In the genomic region with DNA sequence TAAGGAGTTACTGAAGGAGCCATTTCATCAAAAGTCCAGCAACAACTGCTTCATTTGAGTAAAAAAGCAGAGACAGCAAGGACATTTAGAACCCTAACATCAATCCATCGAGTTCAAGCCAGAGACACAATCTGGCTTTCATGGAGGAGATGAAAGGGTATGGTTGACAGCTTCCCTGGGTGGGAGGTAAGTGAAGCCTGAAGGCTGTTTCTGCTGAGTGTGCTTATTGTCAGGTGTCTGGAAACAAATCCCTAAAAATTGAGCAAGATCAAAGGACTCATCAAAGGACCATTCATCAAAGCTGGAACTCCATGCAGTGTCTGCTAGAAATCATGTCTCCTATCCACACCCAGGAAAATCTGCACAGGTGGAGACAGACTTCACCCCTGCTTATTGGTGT, we compare ENCODE assay signal across 2 cellular contexts.
TF ChIP-seq lines count a peak whose summit lies in the region.

No MANE protein-coding gene starts in this region.

TF ChIP-seq in A549, 52 proteins besides CTCF, POLR2A, EP300 and RAD21:
- TF ChIP-seq, protein P1, sequence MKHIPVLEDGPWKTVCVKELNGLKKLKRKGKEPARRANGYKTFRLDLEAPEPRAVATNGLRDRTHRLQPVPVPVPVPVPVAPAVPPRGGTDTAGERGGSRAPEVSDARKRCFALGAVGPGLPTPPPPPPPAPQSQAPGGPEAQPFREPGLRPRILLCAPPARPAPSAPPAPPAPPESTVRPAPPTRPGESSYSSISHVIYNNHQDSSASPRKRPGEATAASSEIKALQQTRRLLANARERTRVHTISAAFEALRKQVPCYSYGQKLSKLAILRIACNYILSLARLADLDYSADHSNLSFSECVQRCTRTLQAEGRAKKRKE (CRISPR knock-in tag; IDR thresholded peaks at IDR 0.05; ENCODE audit: low read depth), result no peak
- TF ChIP-seq MAFK (IDR thresholded peaks at IDR 0.05; ENCODE audit: partially characterized antibody), result peak; percentile 75
TF ChIP-seq in A549: peak in this region for 1.

TF ChIP-seq in IMR-90, 13 proteins besides CTCF, POLR2A, EP300 and RAD21:
- TF ChIP-seq CHD1 (IDR thresholded peaks at IDR 0.05; ENCODE audit: low read depth, low read length) (no peak), RCOR1 (IDR thresholded peaks at IDR 0.05; ENCODE audit: insufficient replicate concordance, low read length) (no peak), MAFK (IDR thresholded peaks at IDR 0.05; ENCODE audit: low read depth, low read length) (peak; percentile 65; the same call in 1 of the 2 replicates)
- TF ChIP-seq, protein P2, sequence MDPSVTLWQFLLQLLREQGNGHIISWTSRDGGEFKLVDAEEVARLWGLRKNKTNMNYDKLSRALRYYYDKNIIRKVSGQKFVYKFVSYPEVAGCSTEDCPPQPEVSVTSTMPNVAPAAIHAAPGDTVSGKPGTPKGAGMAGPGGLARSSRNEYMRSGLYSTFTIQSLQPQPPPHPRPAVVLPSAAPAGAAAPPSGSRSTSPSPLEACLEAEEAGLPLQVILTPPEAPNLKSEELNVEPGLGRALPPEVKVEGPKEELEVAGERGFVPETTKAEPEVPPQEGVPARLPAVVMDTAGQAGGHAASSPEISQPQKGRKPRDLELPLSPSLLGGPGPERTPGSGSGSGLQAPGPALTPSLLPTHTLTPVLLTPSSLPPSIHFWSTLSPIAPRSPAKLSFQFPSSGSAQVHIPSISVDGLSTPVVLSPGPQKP (IDR thresholded peaks at IDR 0.05; ENCODE audit: borderline replicate concordance, low read depth, low read length), result no peak
